In the genomic region with DNA sequence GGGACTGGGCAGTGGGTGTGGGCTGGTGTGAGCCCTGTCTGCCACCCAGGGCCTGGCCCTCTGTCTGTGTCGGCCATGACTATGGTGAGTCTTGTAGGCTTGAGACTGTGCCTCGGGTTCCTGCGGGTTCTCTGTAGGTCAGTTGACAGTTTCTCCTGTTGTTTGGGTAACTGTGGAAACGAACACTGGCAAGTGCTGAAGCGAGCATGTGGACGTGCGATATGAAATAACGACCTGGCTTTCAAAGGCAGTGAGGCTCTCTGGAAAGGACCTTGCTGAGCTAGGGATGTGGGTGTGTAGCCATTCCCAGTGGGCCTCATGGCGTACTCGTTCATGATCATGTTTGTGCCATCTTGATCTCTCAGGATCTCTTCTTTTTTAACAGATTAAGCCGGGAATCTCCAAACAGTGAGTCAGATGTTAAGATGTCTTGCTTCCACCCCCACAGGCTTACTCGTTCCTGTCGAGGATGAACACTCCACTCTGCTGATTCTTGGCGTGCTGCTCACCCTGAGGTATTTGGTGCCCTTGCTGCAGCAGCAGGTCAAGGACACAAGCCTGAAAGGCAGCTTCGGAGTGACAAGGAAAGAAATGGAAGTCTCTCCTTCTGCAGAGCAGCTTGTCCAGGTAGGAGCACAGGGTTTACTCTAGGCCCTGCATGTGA, we compare ENCODE assay signal across 22 cellular contexts. TPM values are rescaled to one million over a fixed set of nuclear protein-coding genes. Genes with fewer than 3 reads are reported as not detected.
DNase-seq lines count a peak whose midpoint lies in the region; ATAC-seq and TF ChIP-seq lines count a peak whose summit lies in the region.
"Had no signal": no experiment of that assay in that cellular context is flagged by ENCODE, and none has a peak within 500 bp of the region (broad histone marks: within the 10 kb centered on the region; RNA-seq: fewer than 3 reads in every experiment).

No MANE protein-coding gene starts in this region.

- 0 out of 2 replicates have a peak overlapping the region, but pooled peaks have one; percentile 28 for H2BK20ac ChIP-seq in IMR-90 (ENCODE audit: low read depth, low read length)

- no peak for TF ChIP-seq RAD21 in IMR-90 (IDR thresholded peaks at IDR 0.05; ENCODE audit: low read length)

- POLR2A ChIA-PET in IMR-90 (lab: Charles Lee; ENCODE audit: unreplicated experiment), result no interaction called here
- POLR2A ChIA-PET in activated CD4-positive, alpha-beta memory T cell treated with anti-CD3 and anti-CD28 coated beads for 36 hours (lab: Charles Lee), result no interaction called here

- H3K9me1 ChIP-seq in IMR-90 (ENCODE audit: insufficient read depth, low read length), result peaks cover 11% of the 10 kb centered on the region

- no peak overlapping the region for H3K4me3 Mint-ChIP-seq in progenitor cell of endocrine pancreas (ENCODE audit: low read depth)
- H3K4me3 Mint-ChIP-seq in activated CD4-positive, alpha-beta memory T cell treated with anti-CD3 and anti-CD28 coated beads for 36 hours, result no peak overlapping the region
- H3K4me3 Mint-ChIP-seq: CD14-positive monocyte; effector memory CD8-positive, alpha-beta T cell; naive thymus-derived CD8-positive, alpha-beta T cell had no signal

- H3K27me3 Mint-ChIP-seq in progenitor cell of endocrine pancreas, result no peaks in the 10 kb centered on the region
- H3K27me3 Mint-ChIP-seq in activated CD4-positive, alpha-beta memory T cell treated with anti-CD3 and anti-CD28 coated beads for 36 hours, result no peaks in the 10 kb centered on the region
- H3K27me3 Mint-ChIP-seq: effector memory CD8-positive, alpha-beta T cell; naive thymus-derived CD8-positive, alpha-beta T cell had no signal

- TF ChIP-seq POLR2A in IMR-90 (IDR thresholded peaks at IDR 0.05; ENCODE audit: low read depth, low read length), result no peak
- TF ChIP-seq POLR2A in esophagus squamous epithelium (IDR thresholded peaks at IDR 0.05), result no peak

- peak overlapping the region; percentile 79 for H2AK5ac ChIP-seq in IMR-90 (ENCODE audit: low read depth, low read length)

- no peak overlapping the region for H2BK15ac ChIP-seq in IMR-90 (ENCODE audit: low read depth, low read length)

- no peak overlapping the region for H3K4me2 ChIP-seq in IMR-90 (ENCODE audit: low read depth, low read length)

- H4K20me1 ChIP-seq in IMR-90 (ENCODE audit: insufficient read depth, low read length), result peaks cover 3% of the 10 kb centered on the region; the same call in 1 of the 2 replicates

- peak overlapping the region; percentile 46 for H2AFZ ChIP-seq in IMR-90 (replicated peaks; ENCODE audit: low read length, poor library complexity)

- dilution Hi-C loops in IMR-90 (cut with HindIII; ENCODE audit: low sequenced_read_pairs, unreplicated experiment), result no loop called here

- peak overlapping the region; percentile 19 for H3K4ac ChIP-seq in IMR-90 (ENCODE audit: low read depth, low read length)

- H3K9ac ChIP-seq in IMR-90 (ENCODE audit: low read depth, low read length), result no peak overlapping the region

- H3K36me3 Mint-ChIP-seq in progenitor cell of endocrine pancreas (ENCODE audit: insufficient read depth), result peaks cover 38% of the 10 kb centered on the region
- peaks cover 36% of the 10 kb centered on the region for H3K36me3 Mint-ChIP-seq in activated CD4-positive, alpha-beta memory T cell treated with anti-CD3 and anti-CD28 coated beads for 36 hours

- H3K27ac Mint-ChIP-seq in progenitor cell of endocrine pancreas, result peak overlapping the region; percentile 52
- no peak overlapping the region for H3K27ac Mint-ChIP-seq in activated CD4-positive, alpha-beta memory T cell treated with anti-CD3 and anti-CD28 coated beads for 36 hours
- H3K27ac Mint-ChIP-seq: effector memory CD8-positive, alpha-beta T cell had no signal

- DNase-seq in DMS 273 treated with DMSO at 0.1 percent for 48 hours (lab: John Stamatoyannopoulos, UW) (peak; percentile 2), DMS 273 (lab: John Stamatoyannopoulos, UW; ENCODE audit: unreplicated experiment) (no peak), IMR-90 (peak; percentile 81), esophagus squamous epithelium (lab: John Stamatoyannopoulos, UW) (no peak), progenitor cell of endocrine pancreas (ENCODE audit: low spot score, unreplicated experiment) (no peak)
- DNase-seq in stimulated activated CD4-positive, alpha-beta T cell treated with anti-CD3 and anti-CD28 coated beads, Interleukin-4, amount 100 ng/mL, for 4 hours, result no peak
- DNase-seq in activated CD4-positive, alpha-beta memory T cell treated with anti-CD3 and anti-CD28 coated beads for 36 hours, result no peak
- DNase-seq in activated CD4-positive, alpha-beta T cell treated with anti-CD3 and anti-CD28 coated beads for 1 hour, result no peak
- DNase-seq: activated CD4-positive, alpha-beta T cell treated with anti-CD3 and anti-CD28 coated beads, Interleukin-2, amount 50 U/mL, for 4 hours; activated T-cell treated with anti-CD3 and anti-CD28 coated beads, Interleukin-2, amount 50 U/mL, for 48 hours; DMS79; effector memory CD8-positive, alpha-beta T cell; foreskin keratinocyte; naive thymus-derived CD8-positive, alpha-beta T cell; NCI-H1092; SIG-M5; stimulated activated naive CD8-positive, alpha-beta T cell treated with anti-CD3 and anti-CD28 coated beads, Interleukin-15, Interleukin-2, amounts not matched to agents 100 U/mL and 50 U/mL, for 24 hours; T1000 had no signal

- CTCF ChIA-PET in IMR-90 (lab: Yijun Ruan, JAX), result no interaction called here
- CTCF ChIA-PET in activated CD4-positive, alpha-beta memory T cell treated with anti-CD3 and anti-CD28 coated beads for 36 hours (lab: Charles Lee), result interaction anchor here (0.9 to 1.0 kb wide), 2 partner anchors 9 to 20 kb away, joined by 3 to 4 read pairs; no protein-coding TSS in a partner anchor

- TF ChIP-seq CTCF in IMR-90 (conservative IDR thresholded peaks at IDR 0.05; ENCODE audit: low read depth, low read length) (no peak), esophagus squamous epithelium (IDR thresholded peaks at IDR 0.05) (no peak), progenitor cell of endocrine pancreas (IDR thresholded peaks at IDR 0.05; ENCODE audit: unreplicated experiment) (no peak)

- H3K9me3 ChIP-seq in IMR-90 (ENCODE audit: control insufficient read depth, insufficient read depth, low read length) (no peaks in the 10 kb centered on the region), esophagus squamous epithelium (no peaks in the 10 kb centered on the region)

- no peak overlapping the region for H2BK120ac ChIP-seq in IMR-90 (ENCODE audit: low read depth, low read length)

- H3K4me1 ChIP-seq in IMR-90 (ENCODE audit: control insufficient read depth, insufficient read depth, low read length) (peaks cover 12% of the 10 kb centered on the region), esophagus squamous epithelium (peaks cover 8 to 43% (median 42%) of the 10 kb centered on the region in 3 donors)

- H4K5ac ChIP-seq in IMR-90 (ENCODE audit: low read depth, low read length), result no peak overlapping the region

- in situ Hi-C loops in IMR-90 (cut with MboI; ENCODE audit: low sequenced_read_pairs), result no loop called here

- H4K91ac ChIP-seq in IMR-90 (ENCODE audit: insufficient read depth, low read depth, low read length), result no peak overlapping the region

- H3K79me1 ChIP-seq in IMR-90 (ENCODE audit: low read depth in 1 of 2, low read length in 2 of 2), result peaks cover 9 to 50% of the 10 kb centered on the region in 2 experiments

- WGBS in IMR-90 (ENCODE audit: extremely low coverage in 2 of 2, insufficient read length in 1 of 2), 2 experiments, result 71% methylated on average over 7 of the region's 15 CpGs; no CpG with 5 or more reads in 1 of the 2 experiments
- WGBS in esophagus squamous epithelium, 2 donors, result 59 to 64% methylated on average over 10 to 14 of the region's 15 CpGs

- no TSS peak for BruUV-seq in IMR-90 (replicated peaks; lab: Mats Ljungman, UMichigan)

- ATAC-seq in IMR-90 (ENCODE audit: low read depth), result peak; percentile 82
- ATAC-seq: effector memory CD8-positive, alpha-beta T cell; foreskin keratinocyte; naive thymus-derived CD8-positive, alpha-beta T cell; stimulated activated naive CD8-positive, alpha-beta T cell treated with anti-CD3 and anti-CD28 coated beads, Interleukin-15, Interleukin-2, amounts not matched to agents 100 U/mL and 50 U/mL, for 24 hours had no signal

- intact Hi-C loops in IMR-90 (cut with micrococcal nuclease), result no loop called here
- intact Hi-C loops in esophagus squamous epithelium (cut with DNase I), result no loop called here
- intact Hi-C loops in activated CD4-positive, alpha-beta memory T cell treated with anti-CD3 and anti-CD28 coated beads for 36 hours (cut with micrococcal nuclease), result no loop called here

- peak overlapping the region in 1 of 2 experiments; percentile 6; a peak in 1 of 4 replicates for H4K8ac ChIP-seq in IMR-90 (ENCODE audit: low read depth in 2 of 2, low read length in 2 of 2)

- H3K36me3 ChIP-seq in IMR-90 (ENCODE audit: control insufficient read depth, insufficient read depth, low read length), result peaks cover 27% of the 10 kb centered on the region
- peaks cover 12 to 100% (median 25%) of the 10 kb centered on the region in 3 donors for H3K36me3 ChIP-seq in esophagus squamous epithelium

- H3K27me3 ChIP-seq in IMR-90 (ENCODE audit: control insufficient read depth, insufficient read depth, low read length) (no peaks in the 10 kb centered on the region), esophagus squamous epithelium (no peaks in the 10 kb centered on the region)
- H3K27me3 ChIP-seq: foreskin keratinocyte had no signal

- no peak overlapping the region for H3K18ac ChIP-seq in IMR-90 (ENCODE audit: low read depth, low read length)

- no peak overlapping the region for H3K23ac ChIP-seq in IMR-90 (ENCODE audit: low read depth, low read length)

- peak overlapping the region; percentile 80 for H2AK9ac ChIP-seq in IMR-90 (replicated peaks; ENCODE audit: low read depth, low read length, poor library complexity)

- no peak overlapping the region for H2BK5ac ChIP-seq in IMR-90 (ENCODE audit: low read depth, low read length, poor library complexity, severe bottlenecking)

- H3K56ac ChIP-seq in IMR-90 (ENCODE audit: extremely low read depth, insufficient read depth, low read length), result no peak overlapping the region

- H3K27ac ChIP-seq in IMR-90 (ENCODE audit: insufficient read depth, low read length) (peak overlapping the region; percentile 1; the same call in 1 of the 2 replicates), esophagus squamous epithelium (peak overlapping the region; percentile 11 to 85 (median 43))
- H3K27ac ChIP-seq: 22Rv1, foreskin keratinocyte had no signal

- H3K9me3 Mint-ChIP-seq in progenitor cell of endocrine pancreas (ENCODE audit: low read depth), result no peaks in the 10 kb centered on the region
- H3K9me3 Mint-ChIP-seq in activated CD4-positive, alpha-beta memory T cell treated with anti-CD3 and anti-CD28 coated beads for 36 hours, result no peaks in the 10 kb centered on the region
- H3K9me3 Mint-ChIP-seq: CD14-positive monocyte; effector memory CD8-positive, alpha-beta T cell; naive thymus-derived CD8-positive, alpha-beta T cell had no signal

- H3K14ac ChIP-seq in IMR-90 (replicated peaks; ENCODE audit: low read depth, low read length), result no peak overlapping the region

- peaks cover 7% of the 10 kb centered on the region for H3K4me1 Mint-ChIP-seq in progenitor cell of endocrine pancreas (ENCODE audit: low read depth)
- H3K4me1 Mint-ChIP-seq in activated CD4-positive, alpha-beta memory T cell treated with anti-CD3 and anti-CD28 coated beads for 36 hours (ENCODE audit: low read depth), result peaks cover 2% of the 10 kb centered on the region
- H3K4me1 Mint-ChIP-seq: CD14-positive monocyte had no signal

- H3K4me3 ChIP-seq in IMR-90 (ENCODE audit: insufficient read depth, low read depth, low read length) (no peak overlapping the region), esophagus squamous epithelium (no peak overlapping the region)
- H3K4me3 ChIP-seq: lung had no signal

RNA-seq across cellular contexts. Expression of gene HTT, which starts 41.3 kb away (rescaled TPM):
- total RNA-seq in IMR-90 (2012; rRNA removed), result 14.3 and 16.1 TPM in 2 replicates
- 11.6 and 18.7 TPM in 2 replicates for polyA plus RNA-seq in IMR-90 (2012; rRNA removed)
- 6.8 and 7.1 TPM in 2 replicates for polyA plus RNA-seq in IMR-90 (2012; cell fraction: cytosol; rRNA removed)
- polyA plus RNA-seq in IMR-90 (2012; cell fraction: nucleus; rRNA removed; ENCODE audit: low replicate concordance), result 33.6 and 35.9 TPM in 2 replicates
- total RNA-seq in esophagus squamous epithelium, result 100 to 1,000 TPM in 1 of 4 donors, 10 to 100 TPM in 3; 37.5 to 119 (median 48.7) TPM
- 82.8 and 89.4 TPM in 2 replicates for total RNA-seq in progenitor cell of endocrine pancreas
- total RNA-seq in activated CD4-positive, alpha-beta memory T cell treated with anti-CD3 and anti-CD28 coated beads for 36 hours, result 10 to 100 TPM; 57.6 to 69.8 TPM

RNA-seq across cellular contexts. Expression of gene HTT-AS, which starts 41.4 kb away (rescaled TPM):
- total RNA-seq in IMR-90 (2012; rRNA removed) (not detected in 2 replicates), esophagus squamous epithelium (not detected), progenitor cell of endocrine pancreas (not detected in 2 replicates)
- polyA plus RNA-seq in IMR-90 (2012; rRNA removed), result not detected in 2 replicates
- polyA plus RNA-seq in IMR-90 (2012; cell fraction: cytosol; rRNA removed), result not detected in 2 replicates
- polyA plus RNA-seq in IMR-90 (2012; cell fraction: nucleus; rRNA removed; ENCODE audit: low replicate concordance), result not detected in 2 replicates
- total RNA-seq in activated CD4-positive, alpha-beta memory T cell treated with anti-CD3 and anti-CD28 coated beads for 36 hours, result not detected
- total RNA-seq: foreskin keratinocyte; lung; naive thymus-derived CD8-positive, alpha-beta T cell; urinary bladder had no signal
- polyA plus RNA-seq: CD14-positive monocyte; foreskin keratinocyte; lung; naive thymus-derived CD8-positive, alpha-beta T cell; urinary bladder had no signal

Comparison
In these comparisons a context has a peak if more than half of its experiments do, and no peak if none do; other contexts are left out.
1. DNase-seq: peak in DMS 273 treated with DMSO at 0.1 percent for 48 hours (single experiment) and IMR-90 (single experiment); none in DMS 273 (single experiment), esophagus squamous epithelium (single experiment), progenitor cell of endocrine pancreas (single experiment), stimulated activated CD4-positive, alpha-beta T cell treated with anti-CD3 and anti-CD28 coated beads, Interleukin-4, amount 100 ng/mL, for 4 hours (0 of 2), activated CD4-positive, alpha-beta memory T cell treated with anti-CD3 and anti-CD28 coated beads for 36 hours (single experiment) and activated CD4-positive, alpha-beta T cell treated with anti-CD3 and anti-CD28 coated beads for 1 hour (single experiment).